Comparison of ENCODE assay signal across 13 cellular contexts in the genomic region with DNA sequence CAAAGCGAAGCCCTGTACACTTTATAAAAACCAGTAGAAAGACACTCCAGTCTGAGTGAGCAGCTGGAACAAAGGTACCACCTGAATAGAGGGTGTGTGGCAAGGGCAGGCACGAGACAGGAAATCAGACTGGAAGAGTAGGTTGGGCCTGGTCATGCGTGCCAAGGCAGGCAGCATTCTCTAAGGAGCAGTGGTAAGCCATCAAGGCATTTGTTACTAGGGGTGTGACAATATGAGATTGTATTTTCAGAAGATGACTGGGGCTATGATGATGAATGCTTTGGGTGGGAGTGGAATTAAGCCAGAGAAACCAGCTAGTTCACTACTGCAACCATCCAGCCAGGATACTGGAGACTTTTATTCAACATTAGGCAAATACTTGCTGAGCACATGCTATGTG. TPM values are rescaled to one million over a fixed set of nuclear protein-coding genes. Genes with fewer than 3 reads are reported as not detected.
DNase-seq lines count a peak whose midpoint lies in the region; ATAC-seq, FAIRE-seq and TF ChIP-seq lines count a peak whose summit lies in the region.
"Had no signal": no experiment of that assay in that cellular context is flagged by ENCODE, and none has a peak within 500 bp of the region (broad histone marks: within the 10 kb centered on the region; RNA-seq: fewer than 3 reads in every experiment).

No MANE protein-coding gene starts in this region.

- no peaks in the 10 kb centered on the region for H3K27me3 ChIP-seq in BLaER1 treated with 17β-estradiol and CSF1 and Interleukin-3, amounts not matched to agents 10 nM and 100 nM
- H3K27me3 ChIP-seq in colonic mucosa: no peaks in the 10 kb centered on the region

- ATAC-seq in HG02588 (IDR thresholded peaks at IDR 0.05; ENCODE audit: unreplicated experiment): no peak
- ATAC-seq in HG02938 (IDR thresholded peaks at IDR 0.05; ENCODE audit: unreplicated experiment): no peak
- ATAC-seq: left ventricle myocardium superior had no signal

- peaks cover 9 to 79% (median 34%) of the 10 kb centered on the region in 11 experiments; a peak in 16 of 22 replicates for H4K20me1 ChIP-seq in BLaER1 treated with 17β-estradiol and CSF1 and Interleukin-3, amounts not matched to agents 10 nM and 100 nM

- peak overlapping the region in 1 of 10 experiments; percentile 10; a peak in 1 of 20 replicates for H3K4me3 ChIP-seq in BLaER1 treated with 17β-estradiol and CSF1 and Interleukin-3, amounts not matched to agents 10 nM and 100 nM
- H3K4me3 ChIP-seq in colonic mucosa: no peak overlapping the region

- intact Hi-C loops in colonic mucosa (cut with DNase I): no loop called here

- peaks cover 51 to 95% (median 93%) of the 10 kb centered on the region in 10 experiments for H3K4me1 ChIP-seq in BLaER1 treated with 17β-estradiol and CSF1 and Interleukin-3, amounts not matched to agents 10 nM and 100 nM
- peaks cover 7% of the 10 kb centered on the region for H3K4me1 ChIP-seq in colonic mucosa

- H3K4me2 ChIP-seq in BLaER1 treated with 17β-estradiol and CSF1 and Interleukin-3, amounts not matched to agents 10 nM and 100 nM: peak overlapping the region; percentile 49 to 100 (median 96)

- DNase-seq in GM18507 (ENCODE audit: extremely low spot score, insufficient read length, low read depth): no peak
- peak; percentile 30 for DNase-seq in SW480 (ENCODE audit: low spot score)
- DNase-seq in kidney tubule cell (ENCODE audit: low spot score): peak; percentile 84
- no peak for DNase-seq in stimulated activated CD8-positive, alpha-beta memory T cell treated with anti-CD3 and anti-CD28 coated beads, Interleukin-4, amount 100 ng/mL, for 48 hours
- no peak for DNase-seq in colonic mucosa
- DNase-seq: C1 segment of cervical spinal cord, foreskin fibroblast, left ventricle myocardium superior, NCI-H1105 treated with DMSO at 0.1 percent for 48 hours had no signal

- FAIRE-seq in GM18507 (lab: Jason Lieb, UNC): peak; percentile 31

- peak overlapping the region in 6 of 11 experiments; percentile 44 to 86 (median 75); a peak in 13 of 22 replicates for H3K27ac ChIP-seq in BLaER1 treated with 17β-estradiol and CSF1 and Interleukin-3, amounts not matched to agents 10 nM and 100 nM
- H3K27ac ChIP-seq in colonic mucosa: no peak overlapping the region
- H3K27ac ChIP-seq: HL-60 had no signal

- no peaks in the 10 kb centered on the region for H3K9me3 ChIP-seq in BLaER1 treated with 17β-estradiol and CSF1 and Interleukin-3, amounts not matched to agents 10 nM and 100 nM (replicated peaks in 1 of 11)
- H3K9me3 ChIP-seq in colonic mucosa: no peaks in the 10 kb centered on the region

- H3K9ac ChIP-seq in BLaER1 treated with 17β-estradiol and CSF1 and Interleukin-3, amounts not matched to agents 10 nM and 100 nM: peak overlapping the region in 4 of 11 experiments; percentile 51 to 59 (median 56); a peak in 6 of 22 replicates
- no peak overlapping the region for H3K9ac ChIP-seq in colonic mucosa (ENCODE audit: low read depth in 2 of 2, low read length in 2 of 2)

- H3K36me3 ChIP-seq in BLaER1 treated with 17β-estradiol and CSF1 and Interleukin-3, amounts not matched to agents 10 nM and 100 nM: peaks cover 0 to 28% (median 2%) of the 10 kb centered on the region in 11 experiments; a peak in 7 of 22 replicates
- H3K36me3 ChIP-seq in colonic mucosa: no peaks in the 10 kb centered on the region

- TF ChIP-seq CTCF in colonic mucosa (IDR thresholded peaks at IDR 0.05): no peak

RNA-seq across cellular contexts. Expression of a gene that starts 5.0 kb away (rescaled TPM):
- 10 to 100 TPM in 1 of 2 donors, 1 to 10 TPM in 1; 7.8 to 11.8 TPM for total RNA-seq in colonic mucosa

RNA-seq across cellular contexts. Expression of a gene that starts 5.8 kb away (rescaled TPM):
- total RNA-seq in colonic mucosa: 1 to 10 TPM; 2.2 to 6.2 TPM

RNA-seq across cellular contexts. Expression of a gene that starts 58.6 kb away (rescaled TPM):
- 10 to 100 TPM in 1 of 2 donors, 1 to 10 TPM in 1; 9.0 to 14.6 TPM for total RNA-seq in colonic mucosa

Comparison
In these comparisons a context has a peak if more than half of its experiments do, and no peak if none do; other contexts are left out.
1. DNase-seq: peak in SW480 (single experiment) and kidney tubule cell (single experiment); none in GM18507 (single experiment), stimulated activated CD8-positive, alpha-beta memory T cell treated with anti-CD3 and anti-CD28 coated beads, Interleukin-4, amount 100 ng/mL, for 48 hours (single experiment) and colonic mucosa (single experiment).